ENCODE assay signal across 15 cellular contexts in genomic region chr1:1969505-1969900, GRCh38. TPM values are rescaled to one million over a fixed set of nuclear protein-coding genes. Genes with fewer than 3 reads are reported as not detected.
A peak's percentile ranks its signal among the peaks of the same experiment; 100 is the strongest.
DNase-seq lines count a peak whose midpoint lies in the region; ATAC-seq and TF ChIP-seq lines count a peak whose summit lies in the region.
"Had no signal": no experiment of that assay in that cellular context is flagged by ENCODE, and none has a peak within 500 bp of the region (broad histone marks: within the 10 kb centered on the region; RNA-seq: fewer than 3 reads in every experiment).

No MANE protein-coding gene starts in this region.

- intact Hi-C loops in HCT116 (cut with micrococcal nuclease) (no loop called here), PC-3 (cut with micrococcal nuclease) (no loop called here), spleen (cut with DNase I; ENCODE audit: low total_unique reads) (no loop called here)

- DNase-seq in HCT116 (ENCODE audit: low read depth, low spot score): no peak
- DNase-seq in PC-3: peak; percentile 22
- DNase-seq in epithelial cell of prostate (ENCODE audit: low read depth, low spot score): no peak
- no peak for DNase-seq in neuronal stem cell (ENCODE audit: low spot score)
- no peak for DNase-seq in stimulated activated CD4-positive, alpha-beta T cell treated with anti-CD3 and anti-CD28 coated beads, Interleukin-4, amount 100 ng/mL, for 4 hours
- DNase-seq in spleen: no peak
- DNase-seq: AML-193; Caco-2; CD4-positive, alpha-beta T cell had no signal

- no peak overlapping the region for H4K8ac ChIP-seq in neuronal stem cell (ENCODE audit: low read depth, low read length)

- BruUV-seq in HCT116 (replicated peaks; lab: Mats Ljungman, UMichigan): no TSS peak
- no TSS peak for BruUV-seq in PC-3 (replicated peaks; lab: Mats Ljungman, UMichigan)

- H2BK5ac ChIP-seq in neuronal stem cell (ENCODE audit: low read length): no peak overlapping the region

- peaks cover 10 to 27% of the 10 kb centered on the region in 2 experiments for H3K4me1 ChIP-seq in HCT116 (ENCODE audit: control insufficient read depth in 1 of 2, insufficient read depth in 2 of 2, low read length in 2 of 2)
- H3K4me1 ChIP-seq in PC-3 (ENCODE audit: insufficient read depth, low read length): peaks cover 5% of the 10 kb centered on the region; the same call in 1 of the 2 replicates
- H3K4me1 ChIP-seq in neuronal stem cell (ENCODE audit: control insufficient read depth in 2 of 2, insufficient read depth in 1 of 2, low read depth in 1 of 2, low read length in 2 of 2): peaks cover 0 to 12% of the 10 kb centered on the region in 2 donors
- H3K4me1 ChIP-seq in spleen: no peaks in the 10 kb centered on the region
- H3K4me1 ChIP-seq: Caco-2 had no signal

- no peaks in the 10 kb centered on the region for H4K20me1 ChIP-seq in HCT116 (ENCODE audit: insufficient read depth)
- no peaks in the 10 kb centered on the region for H4K20me1 ChIP-seq in PC-3 (ENCODE audit: low read length)

- no peak overlapping the region for H3K4ac ChIP-seq in neuronal stem cell (ENCODE audit: low read length)

- TF ChIP-seq CTCF in HCT116 (IDR thresholded peaks at IDR 0.05 in 2 of 3, conservative IDR thresholded peaks at IDR 0.05 in 1 of 3; ENCODE audit: borderline replicate concordance in 1 of 3, insufficient read depth in 1 of 3, low read depth in 2 of 3, low read length in 2 of 3): no peak
- TF ChIP-seq CTCF in PC-3 (conservative IDR thresholded peaks at IDR 0.05; ENCODE audit: low read depth, low read length): no peak
- no peak for TF ChIP-seq CTCF in spleen (IDR thresholded peaks at IDR 0.05 in 8 of 11, conservative IDR thresholded peaks at IDR 0.05 in 3 of 11)

- no CpG with 5 or more reads among the region's 10 CpGs for WGBS in neuronal stem cell (ENCODE audit: extremely low coverage in 2 of 2, insufficient read length in 2 of 2, insufficient replicate concordance in 1 of 2), 2 donors
- WGBS in spleen, 5 donors: 61 to 82% (median 78%) methylated on average over 5 to 10 of the region's 10 CpGs

- no peak overlapping the region for H3K4me2 ChIP-seq in HCT116 (ENCODE audit: low read length)
- no peak overlapping the region for H3K4me2 ChIP-seq in PC-3 (ENCODE audit: low read length)
- H3K4me2 ChIP-seq in neuronal stem cell (ENCODE audit: insufficient read depth, low read length, poor library complexity, severe bottlenecking): no peak overlapping the region
- H3K4me2 ChIP-seq: GM23338 had no signal

- CTCF ChIA-PET in HCT116 (lab: Charles Lee) (interaction anchor here (1.4 to 1.6 kb wide), 2 partner anchors 9 to 75 kb away, joined by 4 to 5 read pairs; no protein-coding TSS in a partner anchor), PC-3 (lab: Charles Lee) (interaction anchor here (0.6 kb wide), 1 partner anchor 19 kb away, joined by 6 read pairs; no protein-coding TSS in a partner anchor)

- H3K18ac ChIP-seq in neuronal stem cell (ENCODE audit: low read length): no peak overlapping the region

- TF ChIP-seq POLR2A in HCT116 (IDR thresholded peaks at IDR 0.05; ENCODE audit: borderline replicate concordance, extremely low read depth, insufficient read depth, insufficient read length) (no peak), spleen (IDR thresholded peaks at IDR 0.05) (no peak)

- H3K9me2 ChIP-seq in HCT116 (ENCODE audit: insufficient read depth) (no peaks in the 10 kb centered on the region), PC-3 (replicated peaks; ENCODE audit: low read length) (no peaks in the 10 kb centered on the region)

- no peak for TF ChIP-seq RAD21 in HCT116 (IDR thresholded peaks at IDR 0.05; ENCODE audit: low read depth)

- no peaks in the 10 kb centered on the region for H3F3A ChIP-seq in PC-3 (ENCODE audit: low read length, unreplicated experiment)

- H2BK12ac ChIP-seq in neuronal stem cell (ENCODE audit: low read length): no peak overlapping the region

- H3K4me3 ChIP-seq in HCT116 (replicated peaks in 1 of 2; ENCODE audit: low read depth in 1 of 2, low read length in 2 of 2): no peak overlapping the region
- no peak overlapping the region for H3K4me3 ChIP-seq in PC-3 (ENCODE audit: low read length)
- no peak overlapping the region for H3K4me3 ChIP-seq in neuronal stem cell (ENCODE audit: low read length in 2 of 2)
- H3K4me3 ChIP-seq in spleen: no peak overlapping the region
- H3K4me3 ChIP-seq: GM23338 had no signal

- no peaks in the 10 kb centered on the region for H3K79me2 ChIP-seq in HCT116 (ENCODE audit: insufficient read depth, low read length)
- no peaks in the 10 kb centered on the region for H3K79me2 ChIP-seq in PC-3 (ENCODE audit: low read length)

- POLR2A ChIA-PET in HCT116 (lab: Charles Lee): interaction anchor here (0.6 kb wide), 1 partner anchor 230 kb away, joined by 8 read pairs; no protein-coding TSS in a partner anchor
- POLR2A ChIA-PET in PC-3 (lab: Charles Lee; ENCODE audit: unreplicated experiment): no interaction called here

- ATAC-seq in HCT116 (peak; percentile 13; the same call in 1 of the 2 replicates), PC-3 (peak; percentile 10; the same call in 1 of the 2 replicates), GM18867 (IDR thresholded peaks at IDR 0.05; ENCODE audit: unreplicated experiment) (no peak)
- ATAC-seq: GM23338, HepG2 had no signal

- H3K14ac ChIP-seq in neuronal stem cell (ENCODE audit: low read length): no peak overlapping the region

- H3K27ac ChIP-seq in HCT116 (ENCODE audit: low read depth, low read length) (peak overlapping the region; percentile 22; the same call in 1 of the 2 replicates), PC-3 (ENCODE audit: low read length) (no peak overlapping the region), epithelial cell of prostate (peak overlapping the region; percentile 52), neuronal stem cell (replicated peaks; ENCODE audit: low read length) (no peak overlapping the region), spleen (no peak overlapping the region)
- H3K27ac ChIP-seq: C4-2B had no signal

- H3K9me3 ChIP-seq in HCT116 (ENCODE audit: control insufficient read depth in 1 of 2, insufficient read depth in 1 of 2, low read depth in 1 of 2, low read length in 2 of 2) (no peaks in the 10 kb centered on the region; a peak in 1 of 4 replicates), PC-3 (ENCODE audit: low read length) (no peaks in the 10 kb centered on the region), neuronal stem cell (replicated peaks in 1 of 2; ENCODE audit: control insufficient read depth in 2 of 2, insufficient read depth in 1 of 2, low read depth in 1 of 2, low read length in 2 of 2) (peaks cover 5 to 7% of the 10 kb centered on the region in 2 donors), spleen (no peaks in the 10 kb centered on the region)
- H3K9me3 ChIP-seq: Caco-2 had no signal

- H3K27me3 ChIP-seq in HCT116 (ENCODE audit: insufficient read depth, low read length) (no peaks in the 10 kb centered on the region), PC-3 (ENCODE audit: low read length) (peaks cover 19% of the 10 kb centered on the region), neuronal stem cell (ENCODE audit: control insufficient read depth in 3 of 3, insufficient read depth in 3 of 3, low read depth in 1 of 3, low read length in 3 of 3) (peaks cover 0 to 8% (median 2%) of the 10 kb centered on the region in 3 experiments), spleen (replicated peaks in 1 of 7) (peaks cover 0 to 62% (median 7%) of the 10 kb centered on the region in 7 donors)

- H2AK5ac ChIP-seq in neuronal stem cell (ENCODE audit: low read depth, low read length): peak overlapping the region; percentile 68

- peaks cover 3% of the 10 kb centered on the region for H3K79me1 ChIP-seq in neuronal stem cell (ENCODE audit: low read depth, low read length)

- peak overlapping the region; percentile 34 for H3K23ac ChIP-seq in neuronal stem cell (ENCODE audit: low read depth, low read length, poor library complexity)

- no peak overlapping the region for H3K9ac ChIP-seq in HCT116 (ENCODE audit: low read length)
- no peak overlapping the region for H3K9ac ChIP-seq in PC-3 (ENCODE audit: low read length)
- peak overlapping the region; percentile 44 for H3K9ac ChIP-seq in neuronal stem cell (ENCODE audit: low read depth, low read length, poor library complexity)

- H2AFZ ChIP-seq in HCT116 (ENCODE audit: low read depth, low read length, poor library complexity, severe bottlenecking) (no peak overlapping the region), PC-3 (ENCODE audit: low read length) (no peak overlapping the region), neuronal stem cell (ENCODE audit: low read length) (no peak overlapping the region)
- H2AFZ ChIP-seq: GM23338 had no signal

- H3K36me3 ChIP-seq in HCT116 (ENCODE audit: control insufficient read depth in 1 of 2, insufficient read depth in 2 of 2, low read length in 2 of 2) (no peaks in the 10 kb centered on the region), PC-3 (ENCODE audit: low read depth, low read length) (no peaks in the 10 kb centered on the region), neuronal stem cell (replicated peaks in 1 of 2; ENCODE audit: control insufficient read depth in 2 of 2, insufficient read depth in 2 of 2, low read length in 2 of 2) (no peaks in the 10 kb centered on the region), spleen (no peaks in the 10 kb centered on the region)

- H2BK120ac ChIP-seq in neuronal stem cell (ENCODE audit: low read depth, low read length): no peak overlapping the region

- RAD21 ChIA-PET in HCT116 (lab: Charles Lee; ENCODE audit: low non-redundant PET in 1 of 2, low total read pairs in 2 of 2, uncharacterized antibody in 2 of 2, unreplicated experiment in 2 of 2): no interaction called here

- H4K91ac ChIP-seq in neuronal stem cell (ENCODE audit: low read depth, low read length, poor library complexity): no peak overlapping the region

- H2BK15ac ChIP-seq in neuronal stem cell (ENCODE audit: low read length): no peak overlapping the region

RNA-seq across cellular contexts. Expression of gene CFAP74, which starts 34.1 kb away (rescaled TPM):
- total RNA-seq in HCT116 (2021; ENCODE audit: unreplicated experiment) (4.9 TPM), PC-3 (2014; rRNA removed) (0.23 TPM in 1 of 2 replicates, not detected in the other), spleen (under 1 TPM in 3 of 7 donors, not detected in 4; 0.10 to 0.32 (median 0.27) TPM)
- polyA plus RNA-seq in HCT116 (2012): 2.9 and 3.3 TPM in 2 replicates
- polyA plus RNA-seq in neuronal stem cell (2013, experiment 1 of 2): 0.31 TPM
- polyA plus RNA-seq in neuronal stem cell (2013, experiment 2 of 2): 0.22 TPM
- under 1 TPM; 0.03 to 0.18 (median 0.09) TPM for polyA plus RNA-seq in spleen
- total RNA-seq: Caco-2; CD4-positive, alpha-beta T cell; GM23338 had no signal
- polyA plus RNA-seq: BJ, IgD-negative memory B cell had no signal

RNA-seq across cellular contexts. Expression of gene GABRD, which starts 49.6 kb away (rescaled TPM):
- total RNA-seq in HCT116 (2021; ENCODE audit: unreplicated experiment) (15.6 TPM), PC-3 (2014; rRNA removed) (not detected in 2 replicates), spleen (1 to 10 TPM in 2 of 7 donors, under 1 TPM in 3, not detected in 2; 0.40 to 1.2 (median 0.94) TPM)
- polyA plus RNA-seq in HCT116 (2012): 21.8 and 30.5 TPM in 2 replicates
- 0.08 TPM for polyA plus RNA-seq in neuronal stem cell (2013, experiment 1 of 2)
- polyA plus RNA-seq in neuronal stem cell (2013, experiment 2 of 2): 0.04 TPM
- polyA plus RNA-seq in spleen: 1 to 10 TPM in 1 of 3 donors, under 1 TPM in 1, not detected in 1; 0.35 to 1.1 TPM
- total RNA-seq: HepG2 had no signal
- polyA plus RNA-seq: BJ, HepG2, IgD-negative memory B cell had no signal

RNA-seq across cellular contexts. Expression of gene TMEM52, which starts 50.4 kb away (rescaled TPM):
- total RNA-seq in HCT116 (2021; ENCODE audit: unreplicated experiment) (27.5 TPM), PC-3 (2014; rRNA removed) (22.6 and 29.1 TPM in 2 replicates), spleen (1 to 10 TPM in 6 of 7 donors, not detected in 1; 1.1 to 4.7 (median 1.8) TPM)
- 27.5 and 29.4 TPM in 2 replicates for polyA plus RNA-seq in HCT116 (2012)
- 7.3 TPM for polyA plus RNA-seq in neuronal stem cell (2013, experiment 1 of 2)
- polyA plus RNA-seq in neuronal stem cell (2013, experiment 2 of 2): 7.1 TPM
- 1 to 10 TPM in 1 of 3 donors, under 1 TPM in 2; 0.35 to 1.9 (median 0.64) TPM for polyA plus RNA-seq in spleen
- polyA plus RNA-seq: IgD-negative memory B cell had no signal

RNA-seq across cellular contexts. Expression of gene CALML6, which starts 54.4 kb away (rescaled TPM):
- 2.3 TPM for total RNA-seq in HCT116 (2021; ENCODE audit: unreplicated experiment)
- 0.62 and 1.7 TPM in 2 replicates for polyA plus RNA-seq in HCT116 (2012)
- 1.7 and 3.0 TPM in 2 replicates for total RNA-seq in PC-3 (2014; rRNA removed)
- polyA plus RNA-seq in neuronal stem cell (2013, experiment 1 of 2): 0.07 TPM
- polyA plus RNA-seq in neuronal stem cell (2013, experiment 2 of 2): 0.08 TPM
- 1 to 10 TPM in 1 of 7 donors, under 1 TPM in 4, not detected in 2; 0.34 to 3.0 (median 0.66) TPM for total RNA-seq in spleen
- polyA plus RNA-seq in spleen: 1 to 10 TPM in 1 of 3 donors, under 1 TPM in 2; 0.58 to 1.8 (median 0.85) TPM
- polyA plus RNA-seq: GM23338, IgD-negative memory B cell had no signal

Comparison
In these comparisons a context has a peak if more than half of its experiments do, and no peak if none do; other contexts are left out.
1. H3K27ac ChIP-seq: peak in HCT116 (single experiment) and epithelial cell of prostate (single experiment); none in PC-3 (single experiment), neuronal stem cell (single experiment) and spleen (0 of 8).